In genomic region chr7:7944619-7945282, GRCh38 we compare ENCODE assay signal across 9 cellular contexts. TPM values are rescaled to one million over a fixed set of nuclear protein-coding genes. Genes with fewer than 3 reads are reported as not detected.
DNase-seq lines count a peak whose midpoint lies in the region; ATAC-seq and TF ChIP-seq lines count a peak whose summit lies in the region.
"Had no signal": no experiment of that assay in that cellular context is flagged by ENCODE, and none has a peak within 500 bp of the region (broad histone marks: within the 10 kb centered on the region; RNA-seq: fewer than 3 reads in every experiment).

No MANE protein-coding gene starts in this region.

- H3K4me1 Mint-ChIP-seq in activated T-helper 1 cell treated with anti-CD3 and anti-CD28 coated beads, Interleukin-12 subunit alpha, Interleukin-12 subunit beta, Interleukin-2, Interleukin-4 antibody, amounts not matched to agents 30 ng/mL and 10 ng/mL and 1 ng/mL, durations not matched to agents 14 hours and 24 hours and 36 hours (ENCODE audit: low read depth) = peaks cover 15% of the 10 kb centered on the region

- H3K9ac ChIP-seq in skeletal muscle tissue (ENCODE audit: low read depth in 1 of 3, low read length in 3 of 3) = peak overlapping the region in 2 of 3 donors; percentile 12 to 46

- intact Hi-C loops in activated T-helper 1 cell treated with anti-CD3 and anti-CD28 coated beads, Interleukin-12 subunit alpha, Interleukin-12 subunit beta, Interleukin-2, Interleukin-4 antibody, amounts not matched to agents 30 ng/mL and 10 ng/mL and 1 ng/mL, durations not matched to agents 14 hours and 24 hours and 36 hours (cut with micrococcal nuclease) = loop anchor here (1.0 kb wide), 2 partner anchors 23 to 24 kb away; partner anchors contain the start of gene GLCCI1

- ATAC-seq in GM21515 (IDR thresholded peaks at IDR 0.05; ENCODE audit: unreplicated experiment) = peak; percentile 92
- ATAC-seq: body of pancreas had no signal

- no peaks in the 10 kb centered on the region for H3K9me3 ChIP-seq in skeletal muscle tissue (ENCODE audit: control insufficient read depth in 3 of 3, low read length in 3 of 3)
- H3K9me3 ChIP-seq: body of pancreas had no signal

- H3K36me3 ChIP-seq in skeletal muscle tissue (ENCODE audit: control insufficient read depth in 3 of 3, insufficient read depth in 3 of 3, low read length in 3 of 3) = no peaks in the 10 kb centered on the region

- H3K9me3 Mint-ChIP-seq in activated T-helper 1 cell treated with anti-CD3 and anti-CD28 coated beads, Interleukin-12 subunit alpha, Interleukin-12 subunit beta, Interleukin-2, Interleukin-4 antibody, amounts not matched to agents 30 ng/mL and 10 ng/mL and 1 ng/mL, durations not matched to agents 14 hours and 24 hours and 36 hours = no peaks in the 10 kb centered on the region

- peaks cover 0 to 14% (median 3%) of the 10 kb centered on the region in 3 donors for H3K4me1 ChIP-seq in skeletal muscle tissue (ENCODE audit: control insufficient read depth in 3 of 3, insufficient read depth in 3 of 3, low read length in 3 of 3)
- H3K4me1 ChIP-seq: body of pancreas had no signal

- peak overlapping the region; percentile 32 for H3K27ac ChIP-seq in skeletal muscle tissue (ENCODE audit: low read depth, low read length)
- H3K27ac ChIP-seq: body of pancreas had no signal

- peak overlapping the region; percentile 68 for H3K4me3 Mint-ChIP-seq in activated T-helper 1 cell treated with anti-CD3 and anti-CD28 coated beads, Interleukin-12 subunit alpha, Interleukin-12 subunit beta, Interleukin-2, Interleukin-4 antibody, amounts not matched to agents 30 ng/mL and 10 ng/mL and 1 ng/mL, durations not matched to agents 14 hours and 24 hours and 36 hours

- DNase-seq in GM10266 (ENCODE audit: extremely low spot score) (peak; percentile 70), DMS79 (lab: John Stamatoyannopoulos, UW) (no peak), NCI-H748 (lab: John Stamatoyannopoulos, UW; ENCODE audit: unreplicated experiment) (no peak), SW 1271 (lab: John Stamatoyannopoulos, UW) (no peak)
- peak; percentile 90 for DNase-seq in Jurkat, Clone E6-1 (ENCODE audit: low read depth, low spot score)
- peak; percentile 38 for DNase-seq in activated T-helper 1 cell treated with anti-CD3 and anti-CD28 coated beads, Interleukin-12 subunit alpha, Interleukin-12 subunit beta, Interleukin-2, Interleukin-4 antibody, amounts not matched to agents 30 ng/mL and 10 ng/mL and 1 ng/mL, durations not matched to agents 14 hours and 24 hours and 36 hours (ENCODE audit: low spot score)

- no peaks in the 10 kb centered on the region for H3K36me3 Mint-ChIP-seq in activated T-helper 1 cell treated with anti-CD3 and anti-CD28 coated beads, Interleukin-12 subunit alpha, Interleukin-12 subunit beta, Interleukin-2, Interleukin-4 antibody, amounts not matched to agents 30 ng/mL and 10 ng/mL and 1 ng/mL, durations not matched to agents 14 hours and 24 hours and 36 hours (ENCODE audit: low read depth)

- TF ChIP-seq CTCF in GM10266 (IDR thresholded peaks at IDR 0.05; ENCODE audit: control insufficient read depth, insufficient read depth, low read depth, missing control alignments) = peak; percentile 6

- peak overlapping the region; percentile 74 for H3K27ac Mint-ChIP-seq in activated T-helper 1 cell treated with anti-CD3 and anti-CD28 coated beads, Interleukin-12 subunit alpha, Interleukin-12 subunit beta, Interleukin-2, Interleukin-4 antibody, amounts not matched to agents 30 ng/mL and 10 ng/mL and 1 ng/mL, durations not matched to agents 14 hours and 24 hours and 36 hours

- peaks cover 5% of the 10 kb centered on the region for H3K27me3 Mint-ChIP-seq in activated T-helper 1 cell treated with anti-CD3 and anti-CD28 coated beads, Interleukin-12 subunit alpha, Interleukin-12 subunit beta, Interleukin-2, Interleukin-4 antibody, amounts not matched to agents 30 ng/mL and 10 ng/mL and 1 ng/mL, durations not matched to agents 14 hours and 24 hours and 36 hours (ENCODE audit: insufficient read depth)

- peak overlapping the region; percentile 34 for H3K4me3 ChIP-seq in Jurkat, Clone E6-1 (ENCODE audit: low read length)
- peak overlapping the region in 1 of 3 donors; percentile 47 for H3K4me3 ChIP-seq in skeletal muscle tissue (ENCODE audit: low read length in 3 of 3)
- H3K4me3 ChIP-seq: body of pancreas had no signal

- no peaks in the 10 kb centered on the region for H3K27me3 ChIP-seq in skeletal muscle tissue (ENCODE audit: control insufficient read depth in 3 of 3, insufficient read depth in 3 of 3, low read length in 3 of 3)
- H3K27me3 ChIP-seq: body of pancreas had no signal

RNA-seq across cellular contexts. Expression of gene GLCCI1, which starts 23.8 kb away (rescaled TPM):
- 30.9 TPM for polyA plus RNA-seq in Jurkat, Clone E6-1 (2012; ENCODE audit: insufficient read depth, insufficient read length)
- total RNA-seq in activated T-helper 1 cell treated with anti-CD3 and anti-CD28 coated beads, Interleukin-12 subunit alpha, Interleukin-12 subunit beta, Interleukin-2, Interleukin-4 antibody, amounts not matched to agents 30 ng/mL and 10 ng/mL and 1 ng/mL, durations not matched to agents 14 hours and 24 hours and 36 hours = 13.4 and 13.5 TPM in 2 replicates
- 15.1 TPM for total RNA-seq in skeletal muscle tissue

Comparison
In these comparisons a context has a peak if more than half of its experiments do, and no peak if none do; other contexts are left out.
1. DNase-seq: peak in GM10266 (single experiment), Jurkat, Clone E6-1 (single experiment) and activated T-helper 1 cell treated with anti-CD3 and anti-CD28 coated beads, Interleukin-12 subunit alpha, Interleukin-12 subunit beta, Interleukin-2, Interleukin-4 antibody, amounts not matched to agents 30 ng/mL and 10 ng/mL and 1 ng/mL, durations not matched to agents 14 hours and 24 hours and 36 hours (single experiment); none in DMS79 (single experiment), NCI-H748 (single experiment) and SW 1271 (0 of 2).